In the genomic region with DNA sequence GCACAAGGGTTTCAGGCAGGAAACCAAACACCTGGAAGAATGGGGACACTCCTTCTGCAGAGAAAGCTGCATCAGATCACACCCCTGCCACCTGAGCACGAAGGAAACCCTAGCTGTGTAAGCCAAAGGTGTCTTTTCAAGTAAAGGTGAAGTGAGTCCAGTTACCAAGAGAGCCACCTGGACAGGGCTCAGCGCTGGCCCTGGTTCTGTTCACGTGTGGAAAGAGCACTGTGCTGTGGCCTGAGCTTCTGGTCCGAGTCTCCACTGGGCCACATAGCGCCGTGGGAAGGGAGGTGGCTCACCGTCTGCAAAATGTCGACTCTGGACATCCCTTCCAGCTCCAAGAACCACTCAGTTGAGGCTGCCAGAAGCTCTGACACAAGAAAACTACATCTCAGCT, we compare ENCODE assay signal across 20 cellular contexts.
DNase-seq lines count a peak whose midpoint lies in the region; ATAC-seq and TF ChIP-seq lines count a peak whose summit lies in the region.
"Had no signal": no experiment of that assay in that cellular context is flagged by ENCODE, and none has a peak within 500 bp of the region (broad histone marks: within the 10 kb centered on the region; RNA-seq: fewer than 3 reads in every experiment).

No MANE protein-coding gene starts in this region.

- H3K4me1 ChIP-seq in OCI-LY7 (ENCODE audit: insufficient read depth, low read length, poor library complexity, severe bottlenecking) (peaks cover 25% of the 10 kb centered on the region), neuronal stem cell (ENCODE audit: control insufficient read depth in 2 of 2, insufficient read depth in 1 of 2, low read depth in 1 of 2, low read length in 2 of 2) (peaks cover 0 to 8% of the 10 kb centered on the region in 2 donors)

- H2AFZ ChIP-seq in OCI-LY7 (ENCODE audit: low read length) (peak overlapping the region; percentile 41; the same call in 1 of the 2 replicates), neuronal stem cell (ENCODE audit: low read length) (no peak overlapping the region)

- H4K8ac ChIP-seq in neuronal stem cell (ENCODE audit: low read depth, low read length), result no peak overlapping the region

- H3K9me3 ChIP-seq in OCI-LY7 (ENCODE audit: low read length) (no peaks in the 10 kb centered on the region), neuronal stem cell (replicated peaks in 1 of 2; ENCODE audit: control insufficient read depth in 2 of 2, insufficient read depth in 1 of 2, low read depth in 1 of 2, low read length in 2 of 2) (no peaks in the 10 kb centered on the region)

- CTCF ChIA-PET in OCI-LY7 (lab: Charles Lee; ENCODE audit: unreplicated experiment), result no interaction called here

- H4K20me1 ChIP-seq in OCI-LY7 (ENCODE audit: insufficient read depth, low read length), result no peaks in the 10 kb centered on the region

- no peaks in the 10 kb centered on the region for H3K27me3 ChIP-seq in neuronal stem cell (ENCODE audit: control insufficient read depth in 3 of 3, insufficient read depth in 3 of 3, low read depth in 1 of 3, low read length in 3 of 3)

- no peaks in the 10 kb centered on the region for H3K79me1 ChIP-seq in neuronal stem cell (ENCODE audit: low read depth, low read length)

- H3K18ac ChIP-seq in neuronal stem cell (ENCODE audit: low read length), result peak overlapping the region; percentile 29

- no peak overlapping the region for H4K91ac ChIP-seq in neuronal stem cell (ENCODE audit: low read depth, low read length, poor library complexity)

- no peak overlapping the region for H2BK12ac ChIP-seq in neuronal stem cell (ENCODE audit: low read length)

- peak overlapping the region; percentile 33 for H3K27ac ChIP-seq in OCI-LY7 (ENCODE audit: low read depth, low read length, poor library complexity, severe bottlenecking)
- no peak overlapping the region for H3K27ac ChIP-seq in coronary artery
- no peak overlapping the region for H3K27ac ChIP-seq in neuronal stem cell (replicated peaks; ENCODE audit: low read length)

- DNase-seq in OCI-LY7 (ENCODE audit: low spot score), result no peak
- DNase-seq in coronary artery (ENCODE audit: low spot score), result peak; percentile 38
- DNase-seq in neuronal stem cell (ENCODE audit: low spot score), result no peak
- peak; percentile 27 for DNase-seq in type B pancreatic cell (ENCODE audit: extremely low spot score, unreplicated experiment)
- DNase-seq in Right ventricle myocardium inferior (ENCODE audit: missing footprints), result no peak
- DNase-seq in GM03348 (ENCODE audit: low spot score), result no peak
- DNase-seq: ACHN; C1 segment of cervical spinal cord; Calu3; CD8-positive, alpha-beta memory T cell; DMS153; H7; NCI-H1048; NCI-H1417 treated with DMSO at 0.1 percent for 48 hours; NCI-H187; NK-92 treated with Interleukin-12 subunit alpha and Interleukin-12 subunit beta, amount 100 ng/mL, for 24 hours; Right ventricle myocardium superior had no signal

- H3K27ac Mint-ChIP-seq in type B pancreatic cell, result no peak overlapping the region
- H3K27ac Mint-ChIP-seq: IgD-negative memory B cell had no signal

- H2AK5ac ChIP-seq in neuronal stem cell (ENCODE audit: low read depth, low read length), result no peak overlapping the region

- no peaks in the 10 kb centered on the region for H3K27me3 Mint-ChIP-seq in type B pancreatic cell

- TF ChIP-seq POLR2A in GM18505 (IDR thresholded peaks at IDR 0.05; ENCODE audit: borderline replicate concordance, extremely low read depth, insufficient read depth, insufficient read length), result no peak

- H3K9ac ChIP-seq in neuronal stem cell (ENCODE audit: low read depth, low read length, poor library complexity), result no peak overlapping the region

- H3K4me3 ChIP-seq in OCI-LY7 (ENCODE audit: low read depth, low read length, poor library complexity, severe bottlenecking) (peak overlapping the region; percentile 15), coronary artery (no peak overlapping the region), neuronal stem cell (ENCODE audit: low read length in 2 of 2) (no peak overlapping the region)

- POLR2A ChIA-PET in OCI-LY7 (lab: Charles Lee), result interaction anchor here (1.9 kb wide), 1 partner anchor 11 kb away, joined by 4 read pairs; no protein-coding TSS in a partner anchor

- no peak overlapping the region for H3K4me3 Mint-ChIP-seq in type B pancreatic cell
- H3K4me3 Mint-ChIP-seq: CD8-positive, alpha-beta memory T cell; IgD-negative memory B cell had no signal

- no peaks in the 10 kb centered on the region for H3K36me3 Mint-ChIP-seq in type B pancreatic cell
- H3K36me3 Mint-ChIP-seq: IgD-negative memory B cell had no signal

- H2BK120ac ChIP-seq in neuronal stem cell (ENCODE audit: low read depth, low read length), result no peak overlapping the region

- H3K23ac ChIP-seq in neuronal stem cell (ENCODE audit: low read depth, low read length, poor library complexity), result peak overlapping the region; percentile 5

- intact Hi-C loops in OCI-LY7 (cut with micrococcal nuclease; ENCODE audit: unreplicated experiment), result no loop called here
- intact Hi-C loops in Right ventricle myocardium inferior (cut with DNase I), result no loop called here

- H3K36me3 ChIP-seq in OCI-LY7 (ENCODE audit: insufficient read depth, low read length), result no peaks in the 10 kb centered on the region
- no peaks in the 10 kb centered on the region for H3K36me3 ChIP-seq in neuronal stem cell (replicated peaks in 1 of 2; ENCODE audit: control insufficient read depth in 2 of 2, insufficient read depth in 2 of 2, low read length in 2 of 2)

- ATAC-seq in Right ventricle myocardium inferior (no peak), GM18505 (IDR thresholded peaks at IDR 0.05; ENCODE audit: unreplicated experiment) (no peak)
- ATAC-seq: Panc1 had no signal

- no TSS peak for BruUV-seq in OCI-LY7 (replicated peaks; lab: Mats Ljungman, UMichigan)

- H3K9me3 Mint-ChIP-seq in type B pancreatic cell, result no peaks in the 10 kb centered on the region
- H3K9me3 Mint-ChIP-seq: CD8-positive, alpha-beta memory T cell; IgD-negative memory B cell had no signal

- TF ChIP-seq CTCF in OCI-LY7 (conservative IDR thresholded peaks at IDR 0.05; ENCODE audit: low read length), result no peak
- TF ChIP-seq CTCF in coronary artery (IDR thresholded peaks at IDR 0.05), result no peak
- no peak for TF ChIP-seq CTCF in type B pancreatic cell (conservative IDR thresholded peaks at IDR 0.05)

- no peak overlapping the region for H2BK15ac ChIP-seq in neuronal stem cell (ENCODE audit: low read length)

- no peaks in the 10 kb centered on the region for H3K9me2 ChIP-seq in OCI-LY7 (ENCODE audit: insufficient read depth, low read length)

- H3K14ac ChIP-seq in neuronal stem cell (ENCODE audit: low read length), result no peak overlapping the region

- no CpG with 5 or more reads among the region's 8 CpGs for WGBS in neuronal stem cell (ENCODE audit: extremely low coverage in 2 of 2, insufficient read length in 2 of 2, insufficient replicate concordance in 1 of 2), 2 donors

- H3K4me1 Mint-ChIP-seq in type B pancreatic cell (ENCODE audit: unreplicated experiment), result peaks cover 22% of the 10 kb centered on the region
- H3K4me1 Mint-ChIP-seq: CD8-positive, alpha-beta memory T cell; IgD-negative memory B cell had no signal

- no peak overlapping the region for H2BK5ac ChIP-seq in neuronal stem cell (ENCODE audit: low read length)

- no peak overlapping the region for H3K4ac ChIP-seq in neuronal stem cell (ENCODE audit: low read length)

- H3K4me2 ChIP-seq in OCI-LY7 (ENCODE audit: low read length), result peak overlapping the region; percentile 61
- H3K4me2 ChIP-seq in neuronal stem cell (ENCODE audit: insufficient read depth, low read length, poor library complexity, severe bottlenecking), result no peak overlapping the region

- H3K79me2 ChIP-seq in OCI-LY7 (ENCODE audit: insufficient read depth, low read depth, low read length), result no peaks in the 10 kb centered on the region

Comparison
In these comparisons a context has a peak if more than half of its experiments do, and no peak if none do; other contexts are left out.
1. DNase-seq: peak in coronary artery (single experiment) and type B pancreatic cell (single experiment); none in OCI-LY7 (single experiment), neuronal stem cell (single experiment), Right ventricle myocardium inferior (single experiment) and GM03348 (single experiment).